In the genomic region with DNA sequence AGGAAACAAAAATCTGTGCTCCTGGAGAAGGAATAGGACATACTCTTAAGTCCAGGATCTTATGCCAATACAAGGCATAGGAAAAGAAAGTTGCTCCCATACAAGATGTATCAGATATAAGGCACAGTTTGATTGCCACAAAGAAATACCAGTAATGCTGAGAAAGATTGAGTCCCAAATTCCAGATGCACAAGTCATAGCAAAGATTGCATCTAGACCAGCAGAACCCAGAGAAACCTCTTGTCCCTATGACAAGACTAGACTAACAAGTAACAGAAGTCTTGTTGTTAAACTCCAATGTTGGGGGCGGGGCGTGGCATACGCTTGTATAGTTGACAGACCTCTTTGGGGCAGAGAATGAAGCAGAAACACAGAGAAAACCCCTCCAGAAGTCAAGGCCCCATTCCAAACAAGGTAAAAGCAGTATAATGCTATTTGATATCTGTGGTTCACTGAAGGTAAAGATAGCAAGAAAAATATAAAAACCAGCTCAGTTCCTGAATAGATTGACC, we compare ENCODE assay signal across 16 cellular contexts.
"Had no signal": no experiment of that assay in that cellular context is flagged by ENCODE, and none has a peak within 500 bp of the region (broad histone marks: within the 10 kb centered on the region; RNA-seq: fewer than 3 reads in every experiment).

No MANE protein-coding gene starts in this region.

- H3K4me3 ChIP-seq: coronary artery, esophagus muscularis mucosa, gastrocnemius medialis, heart left ventricle, ovary, spleen, upper lobe of left lung had no signal

- H3K27me3 ChIP-seq: esophagus muscularis mucosa, gastrocnemius medialis, heart left ventricle, ovary, spleen, upper lobe of left lung had no signal

- H3K9me3 ChIP-seq: esophagus muscularis mucosa, gastrocnemius medialis, heart left ventricle, ovary, spleen, upper lobe of left lung had no signal

- H3K4me1 ChIP-seq: esophagus muscularis mucosa, gastrocnemius medialis, heart left ventricle, spleen, upper lobe of left lung had no signal

- ATAC-seq: gastrocnemius medialis, heart left ventricle, sciatic nerve had no signal

- DNase-seq: activated CD4-positive, alpha-beta T cell treated with anti-CD3 and anti-CD28 coated beads, Interleukin-2, amount 50 U/mL, for 4 hours; activated CD4-positive, CD25-positive, alpha-beta regulatory T cell treated with anti-CD3 and anti-CD28 coated beads, Interleukin-2, amount 50 U/mL, for 72 hours; activated naive CD4-positive, alpha-beta T cell treated with anti-CD3 and anti-CD28 coated beads, Interleukin-2, amount 10 ng/mL, durations not matched to agents 7 days and 5 days; activated T-cell treated with anti-CD3 and anti-CD28 coated beads, Interleukin-2, amount 50 U/mL, for 1 hour; caudate nucleus; gastrocnemius medialis; immature natural killer cell; ovary; spleen; T-helper 1 cell; T1000; upper lobe of left lung had no signal

- H3K36me3 ChIP-seq: esophagus muscularis mucosa, gastrocnemius medialis, heart left ventricle, ovary, spleen, upper lobe of left lung had no signal
